Comparison of ENCODE assay signal across 15 cellular contexts in the genomic region with DNA sequence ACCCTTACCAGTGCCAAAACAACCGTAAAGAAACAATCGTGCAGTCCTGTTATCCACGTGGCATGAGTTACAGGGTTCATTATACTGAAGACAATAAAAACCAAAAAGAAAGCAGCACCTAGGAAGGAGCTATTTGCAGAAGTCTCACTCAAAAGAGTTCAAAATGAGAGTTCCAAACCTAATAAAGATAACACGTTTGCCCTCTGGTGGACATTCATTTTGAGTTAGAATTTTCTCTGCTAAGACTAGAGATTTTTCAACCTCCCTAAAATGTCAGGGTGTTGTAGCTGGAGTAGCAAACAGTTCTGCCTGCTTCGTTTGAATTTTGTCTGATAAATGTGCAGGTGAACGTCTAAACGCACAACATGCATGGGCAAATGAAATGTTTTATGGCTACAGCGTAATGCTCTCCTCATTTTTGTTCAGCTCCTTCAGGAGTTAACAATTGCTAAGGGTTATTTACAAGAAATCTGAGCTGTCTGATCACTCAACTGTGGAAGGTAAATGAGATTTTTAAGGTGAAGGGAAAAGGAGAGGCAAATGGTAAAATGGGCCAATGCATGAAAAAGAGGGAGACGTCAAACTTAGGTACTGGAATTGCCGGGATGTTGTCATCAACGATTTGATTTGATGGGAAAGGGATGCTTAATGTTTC.
DNase-seq lines count a peak whose midpoint lies in the region; ATAC-seq and TF ChIP-seq lines count a peak whose summit lies in the region.
"Had no signal": no experiment of that assay in that cellular context is flagged by ENCODE, and none has a peak within 500 bp of the region (broad histone marks: within the 10 kb centered on the region; RNA-seq: fewer than 3 reads in every experiment).

No MANE protein-coding gene starts in this region.

- H2BK12ac ChIP-seq in H9 (ENCODE audit: insufficient read length, low read depth, low read length) = no peak overlapping the region

- H3K36me3 Mint-ChIP-seq in H9 (ENCODE audit: insufficient read depth in 1 of 3, low read depth in 3 of 3) = no peaks in the 10 kb centered on the region
- no peaks in the 10 kb centered on the region for H3K36me3 Mint-ChIP-seq in endodermal cell (ENCODE audit: low read depth)
- no peaks in the 10 kb centered on the region for H3K36me3 Mint-ChIP-seq in progenitor cell of endocrine pancreas (ENCODE audit: insufficient read depth)
- no peaks in the 10 kb centered on the region for H3K36me3 Mint-ChIP-seq in osteocyte (ENCODE audit: unreplicated experiment)
- H3K36me3 Mint-ChIP-seq: CD4-positive, CD25-positive, alpha-beta regulatory T cell had no signal

- no peak overlapping the region for H2AFZ ChIP-seq in H9 (ENCODE audit: low read length)
- H2AFZ ChIP-seq in PC-3 (ENCODE audit: low read length) = no peak overlapping the region

- H3K14ac ChIP-seq in H9 (ENCODE audit: insufficient read depth, low read length) = no peak overlapping the region

- no peak overlapping the region for H3K18ac ChIP-seq in H9 (ENCODE audit: insufficient read length, low read depth, low read length)

- H3K4me1 Mint-ChIP-seq in H9 (peaks cover 29 to 30% of the 10 kb centered on the region in 2 experiments), endodermal cell (peaks cover 12% of the 10 kb centered on the region), progenitor cell of endocrine pancreas (ENCODE audit: low read depth) (no peaks in the 10 kb centered on the region), osteocyte (ENCODE audit: unreplicated experiment) (no peaks in the 10 kb centered on the region)
- H3K4me1 Mint-ChIP-seq: CD4-positive, CD25-positive, alpha-beta regulatory T cell; stimulated activated naive CD8-positive, alpha-beta T cell treated with anti-CD3 and anti-CD28 coated beads, Interleukin-15, amount 100 ng/mL, for 72 hours had no signal

- H3K4me3 ChIP-seq in PC-3 (ENCODE audit: low read length) (no peak overlapping the region), endodermal cell (ENCODE audit: low read length) (no peak overlapping the region)
- H3K4me3 ChIP-seq: colonic mucosa, mucosa of descending colon, right lobe of liver had no signal

- no peak overlapping the region for H3K23ac ChIP-seq in H9 (ENCODE audit: insufficient read length, low read depth, low read length)

- no peak overlapping the region for H4K5ac ChIP-seq in H9 (ENCODE audit: insufficient read length, low read depth, low read length)

- H4K20me1 ChIP-seq in H9 (ENCODE audit: control insufficient read depth, insufficient read depth, insufficient read length) (no peaks in the 10 kb centered on the region), PC-3 (ENCODE audit: low read length) (no peaks in the 10 kb centered on the region)

- H3K27ac ChIP-seq in H9 (ENCODE audit: insufficient read length, low read depth, low read length) = no peak overlapping the region
- H3K27ac ChIP-seq in PC-3 (ENCODE audit: low read length) = no peak overlapping the region
- no peak overlapping the region for H3K27ac ChIP-seq in endodermal cell (ENCODE audit: low read depth, low read length)
- H3K27ac ChIP-seq: colonic mucosa, right lobe of liver had no signal

- BruUV-seq in PC-3 (replicated peaks; lab: Mats Ljungman, UMichigan) = no TSS peak

- H3K79me2 ChIP-seq in H9 (ENCODE audit: insufficient read depth, low read length) (no peaks in the 10 kb centered on the region), PC-3 (ENCODE audit: low read length) (no peaks in the 10 kb centered on the region)

- H4K91ac ChIP-seq in H9 (ENCODE audit: insufficient read length, low read depth, low read length) = no peak overlapping the region

- H3K23me2 ChIP-seq in H9 (ENCODE audit: insufficient read length, low read depth, low read length, poor library complexity, severe bottlenecking) = no peaks in the 10 kb centered on the region

- H3K9me3 ChIP-seq in H9 (ENCODE audit: control insufficient read depth, low read depth, low read length) = no peaks in the 10 kb centered on the region
- no peaks in the 10 kb centered on the region for H3K9me3 ChIP-seq in PC-3 (ENCODE audit: low read length)
- H3K9me3 ChIP-seq in endodermal cell (ENCODE audit: control insufficient read depth, low read length) = no peaks in the 10 kb centered on the region
- H3K9me3 ChIP-seq: colonic mucosa, mucosa of descending colon, right lobe of liver had no signal

- H4K8ac ChIP-seq in H9 (replicated peaks; ENCODE audit: insufficient read length, low read depth, low read length) = no peak overlapping the region

- peak; percentile 60 for TF ChIP-seq CTCF in H9 (conservative IDR thresholded peaks at IDR 0.05)
- TF ChIP-seq CTCF in PC-3 (conservative IDR thresholded peaks at IDR 0.05; ENCODE audit: low read depth, low read length) = no peak; the same call in 1 of the 2 replicates
- peak; percentile 67 for TF ChIP-seq CTCF in endodermal cell (conservative IDR thresholded peaks at IDR 0.05)
- peak; percentile 48 for TF ChIP-seq CTCF in progenitor cell of endocrine pancreas (IDR thresholded peaks at IDR 0.05; ENCODE audit: unreplicated experiment)
- TF ChIP-seq CTCF in osteocyte (IDR thresholded peaks at IDR 0.05) = no peak

- WGBS in H9 (ENCODE audit: extremely low coverage, insufficient read length, low lambda C conversion rate) = no CpG with 5 or more reads among the region's 11 CpGs
- 83% methylated on average over 11 of the region's 11 CpGs for WGBS in endodermal cell (ENCODE audit: insufficient coverage in 1 of 2, insufficient read length in 1 of 2), 2 experiments

- no peak overlapping the region for H3K9ac ChIP-seq in H9 (ENCODE audit: extremely low read depth, insufficient read length, low read length)
- no peak overlapping the region for H3K9ac ChIP-seq in PC-3 (ENCODE audit: low read length)
- H3K9ac ChIP-seq in endodermal cell (ENCODE audit: extremely low read depth, low read length, poor library complexity, severe bottlenecking) = no peak overlapping the region

- H2BK15ac ChIP-seq in H9 (ENCODE audit: low read depth, low read length) = no peak overlapping the region

- H3T11ph ChIP-seq in H9 (ENCODE audit: low read length) = no peak overlapping the region

- H3K27me3 ChIP-seq in H9 (ENCODE audit: insufficient read depth, low read length) (no peaks in the 10 kb centered on the region), PC-3 (ENCODE audit: low read length) (no peaks in the 10 kb centered on the region), endodermal cell (ENCODE audit: control insufficient read depth, insufficient read depth, low read length, poor library complexity, severe bottlenecking) (no peaks in the 10 kb centered on the region)
- H3K27me3 ChIP-seq: colonic mucosa, right lobe of liver had no signal

- POLR2A ChIA-PET in PC-3 (lab: Charles Lee; ENCODE audit: unreplicated experiment) = no interaction called here

- peaks cover 3% of the 10 kb centered on the region; the same call in 1 of the 2 replicates for H3K4me1 ChIP-seq in H9 (ENCODE audit: insufficient read depth, low read length)
- no peaks in the 10 kb centered on the region for H3K4me1 ChIP-seq in PC-3 (ENCODE audit: insufficient read depth, low read length)
- no peaks in the 10 kb centered on the region for H3K4me1 ChIP-seq in endodermal cell (ENCODE audit: control insufficient read depth, insufficient read depth, low read length)
- H3K4me1 ChIP-seq: colonic mucosa, right lobe of liver had no signal

- no peak overlapping the region for H3K4ac ChIP-seq in H9 (ENCODE audit: low read depth, low read length)

- no peak overlapping the region for H2BK5ac ChIP-seq in H9 (ENCODE audit: insufficient read length, low read length)

- intact Hi-C loops in PC-3 (cut with micrococcal nuclease) = no loop called here

- ATAC-seq in PC-3 (no peak), GM21619 (IDR thresholded peaks at IDR 0.05; ENCODE audit: unreplicated experiment) (no peak)
- ATAC-seq: mucosa of descending colon; right lobe of liver; stimulated activated naive CD8-positive, alpha-beta T cell treated with anti-CD3 and anti-CD28 coated beads, Interleukin-15, amount 100 ng/mL, for 72 hours had no signal

- no peak overlapping the region for H2AK5ac ChIP-seq in H9 (ENCODE audit: insufficient read length, low read length)

- no peaks in the 10 kb centered on the region for H3K9me3 Mint-ChIP-seq in H9
- no peaks in the 10 kb centered on the region for H3K9me3 Mint-ChIP-seq in endodermal cell
- H3K9me3 Mint-ChIP-seq in progenitor cell of endocrine pancreas (ENCODE audit: low read depth) = no peaks in the 10 kb centered on the region
- H3K9me3 Mint-ChIP-seq in osteocyte (ENCODE audit: unreplicated experiment) = peaks cover 23% of the 10 kb centered on the region

- CTCF ChIA-PET in PC-3 (lab: Charles Lee) = interaction anchor here (1.3 kb wide), 1 partner anchor 149 kb away, joined by 4 read pairs; no protein-coding TSS in a partner anchor

- H3K4me3 Mint-ChIP-seq in H9 = no peak overlapping the region
- H3K4me3 Mint-ChIP-seq in endodermal cell = no peak overlapping the region
- no peak overlapping the region for H3K4me3 Mint-ChIP-seq in progenitor cell of endocrine pancreas (ENCODE audit: low read depth)
- no peak overlapping the region for H3K4me3 Mint-ChIP-seq in osteocyte (ENCODE audit: unreplicated experiment)
- H3K4me3 Mint-ChIP-seq: CD4-positive, CD25-positive, alpha-beta regulatory T cell; stimulated activated naive CD8-positive, alpha-beta T cell treated with anti-CD3 and anti-CD28 coated beads, Interleukin-15, amount 100 ng/mL, for 72 hours had no signal

- no peak overlapping the region for H2BK20ac ChIP-seq in H9 (ENCODE audit: low read depth, low read length, poor library complexity, severe bottlenecking)

- no peaks in the 10 kb centered on the region for H3K36me3 ChIP-seq in PC-3 (ENCODE audit: low read depth, low read length)
- no peaks in the 10 kb centered on the region for H3K36me3 ChIP-seq in endodermal cell (ENCODE audit: control insufficient read depth, insufficient read depth, low read length)
- H3K36me3 ChIP-seq: colonic mucosa, right lobe of liver had no signal

- no peak for DNase-seq in H9
- peak; percentile 1 for DNase-seq in PC-3
- DNase-seq in endodermal cell = no peak
- no peak for DNase-seq in progenitor cell of endocrine pancreas (ENCODE audit: low spot score, unreplicated experiment)
- no peak for DNase-seq in middle frontal gyrus (ENCODE audit: extremely low spot score, low spot score)
- no peak for DNase-seq in osteocyte (ENCODE audit: extremely low spot score, unreplicated experiment)
- DNase-seq: activated naive CD4-positive, alpha-beta T cell treated with Interleukin-2 at 50 U/mL for 16 hours; CD4-positive, CD25-positive, alpha-beta regulatory T cell; colonic mucosa; KBM-7; mucosa of descending colon; NCI-H2107; right lobe of liver; stimulated activated naive CD8-positive, alpha-beta T cell treated with anti-CD3 and anti-CD28 coated beads, Interleukin-15, amount 100 ng/mL, for 72 hours had no signal

- no peak overlapping the region for H2BK120ac ChIP-seq in H9 (ENCODE audit: low read depth, low read length, poor library complexity, severe bottlenecking)

- no peaks in the 10 kb centered on the region; the same call in 1 of the 2 replicates for H3K27me3 Mint-ChIP-seq in H9 (ENCODE audit: low read depth)
- no peaks in the 10 kb centered on the region for H3K27me3 Mint-ChIP-seq in endodermal cell (ENCODE audit: insufficient read depth)
- peaks cover 7% of the 10 kb centered on the region for H3K27me3 Mint-ChIP-seq in progenitor cell of endocrine pancreas
- H3K27me3 Mint-ChIP-seq in osteocyte (ENCODE audit: unreplicated experiment) = no peaks in the 10 kb centered on the region
- H3K27me3 Mint-ChIP-seq: CD4-positive, CD25-positive, alpha-beta regulatory T cell; stimulated activated naive CD8-positive, alpha-beta T cell treated with anti-CD3 and anti-CD28 coated beads, Interleukin-15, amount 100 ng/mL, for 72 hours had no signal

- H3F3A ChIP-seq in PC-3 (ENCODE audit: low read length, unreplicated experiment) = no peaks in the 10 kb centered on the region

- H3K27ac Mint-ChIP-seq in H9 (no peak overlapping the region), endodermal cell (no peak overlapping the region), progenitor cell of endocrine pancreas (no peak overlapping the region), osteocyte (ENCODE audit: unreplicated experiment) (no peak overlapping the region)
- H3K27ac Mint-ChIP-seq: CD4-positive, CD25-positive, alpha-beta regulatory T cell; stimulated activated naive CD8-positive, alpha-beta T cell treated with anti-CD3 and anti-CD28 coated beads, Interleukin-15, amount 100 ng/mL, for 72 hours had no signal

- H3K79me1 ChIP-seq in H9 (ENCODE audit: insufficient read depth, low read depth, low read length, poor library complexity, severe bottlenecking) = no peaks in the 10 kb centered on the region

- no peaks in the 10 kb centered on the region for H3K9me2 ChIP-seq in PC-3 (replicated peaks; ENCODE audit: low read length)

- H3K4me2 ChIP-seq in H9 (ENCODE audit: insufficient read depth, insufficient read length, low read length) (no peak overlapping the region), PC-3 (ENCODE audit: low read length) (no peak overlapping the region)

- H3K56ac ChIP-seq in H9 (ENCODE audit: insufficient read length, low read depth, low read length) = no peak overlapping the region

Comparison
In these comparisons a context has a peak if more than half of its experiments do, and no peak if none do; other contexts are left out.
1. CTCF ChIP-seq: peak in H9 (single experiment), endodermal cell (single experiment) and progenitor cell of endocrine pancreas (single experiment); none in PC-3 (single experiment) and osteocyte (single experiment).